ENCODE assay signal across 8 cellular contexts in genomic region chr17:47896672-47897490, GRCh38. TPM values are rescaled to one million over a fixed set of nuclear protein-coding genes. Genes with fewer than 3 reads are reported as not detected.
DNase-seq lines count a peak whose midpoint lies in the region; ATAC-seq, FAIRE-seq and TF ChIP-seq lines count a peak whose summit lies in the region.

No MANE protein-coding gene starts in this region.

- no peaks in the 10 kb centered on the region for H3K36me3 ChIP-seq in small intestine (ENCODE audit: control insufficient read depth in 2 of 2, insufficient read depth in 2 of 2, low read length in 2 of 2)

- POLR2A ChIA-PET in activated B cell treated with CpG ODN at 0.5 μM for 24 hours (lab: Charles Lee): interaction anchor here (0.6 to 2.9 kb wide), 5 partner anchors 28 to 75 kb away, joined by 4 to 51 read pairs (median 39); partner anchors contain the start of genes CDK5RAP3, LRRC46, MRPL10 and OSBPL7

- H3K4me3 ChIP-seq in right cardiac atrium (ENCODE audit: low read length) (peak overlapping the region; percentile 99), small intestine (ENCODE audit: low read depth in 1 of 2, low read length in 2 of 2) (peak overlapping the region; percentile 80 to 91)

- H3K36me3 Mint-ChIP-seq in activated naive CD4-positive, alpha-beta T cell treated with anti-CD3 and anti-CD28 coated beads for 36 hours (ENCODE audit: low read depth): peaks cover 8% of the 10 kb centered on the region
- peaks cover 36% of the 10 kb centered on the region for H3K36me3 Mint-ChIP-seq in activated B cell treated with CpG ODN at 0.5 μM for 24 hours (ENCODE audit: low read depth)

- CTCF ChIA-PET in activated naive CD4-positive, alpha-beta T cell treated with anti-CD3 and anti-CD28 coated beads for 36 hours (lab: Charles Lee): interaction anchor here (0.5 to 1.1 kb wide), 8 partner anchors 45 to 123 kb away, joined by 3 to 7 read pairs (median 3); partner anchors contain the start of genes CDK5RAP3 and PNPO
- CTCF ChIA-PET in activated B cell treated with CpG ODN at 0.5 μM for 24 hours (lab: Charles Lee): interaction anchor here (0.7 kb wide), 1 partner anchor 74 kb away, joined by 3 read pairs; the partner anchor contains the start of gene CDK5RAP3

- no peaks in the 10 kb centered on the region for H3K9me3 Mint-ChIP-seq in activated naive CD4-positive, alpha-beta T cell treated with anti-CD3 and anti-CD28 coated beads for 36 hours
- no peaks in the 10 kb centered on the region for H3K9me3 Mint-ChIP-seq in activated B cell treated with CpG ODN at 0.5 μM for 24 hours

- TF ChIP-seq CTCF in activated B cell treated with CpG ODN at 0.5 μM for 24 hours (IDR thresholded peaks at IDR 0.05): no peak

- no peak for DNase-seq in activated naive CD4-positive, alpha-beta T cell treated with anti-CD3 and anti-CD28 coated beads for 36 hours
- DNase-seq in activated naive CD4-positive, alpha-beta T cell treated with Interleukin-2 at 50 U/mL for 16 hours: no peak
- DNase-seq in activated B cell treated with CpG ODN at 0.5 μM for 24 hours (no peak), right cardiac atrium (no peak), small intestine (peak; percentile 18), NCI-H1930 (lab: John Stamatoyannopoulos, UW) (no peak), NCI-H774 (lab: John Stamatoyannopoulos, UW) (no peak)

- H3K27ac ChIP-seq in right cardiac atrium (ENCODE audit: low read length): peak overlapping the region; percentile 100
- peak overlapping the region; percentile 85 to 96 for H3K27ac ChIP-seq in small intestine (ENCODE audit: low read depth in 1 of 2, low read length in 1 of 2)

- H3K9me3 ChIP-seq in right cardiac atrium (ENCODE audit: control insufficient read depth, low read length) (no peaks in the 10 kb centered on the region), small intestine (ENCODE audit: control insufficient read depth, low read depth) (no peaks in the 10 kb centered on the region)

- peaks cover 41% of the 10 kb centered on the region for H3K4me1 Mint-ChIP-seq in activated naive CD4-positive, alpha-beta T cell treated with anti-CD3 and anti-CD28 coated beads for 36 hours (ENCODE audit: low read depth)
- peaks cover 40% of the 10 kb centered on the region for H3K4me1 Mint-ChIP-seq in activated B cell treated with CpG ODN at 0.5 μM for 24 hours

- ATAC-seq in activated B cell treated with CpG ODN at 0.5 μM for 24 hours (ENCODE audit: low read depth): no peak
- no peak for ATAC-seq in right cardiac atrium
- no peak for ATAC-seq in GM18511 (IDR thresholded peaks at IDR 0.05; ENCODE audit: unreplicated experiment)

- H3K27me3 ChIP-seq in right cardiac atrium (ENCODE audit: control insufficient read depth, insufficient read depth) (no peaks in the 10 kb centered on the region), small intestine (ENCODE audit: control insufficient read depth in 2 of 2, insufficient read depth in 2 of 2, low read length in 2 of 2) (no peaks in the 10 kb centered on the region)

- intact Hi-C loops in activated naive CD4-positive, alpha-beta T cell treated with anti-CD3 and anti-CD28 coated beads for 36 hours (cut with micrococcal nuclease): loop anchor here (1.0 to 5.0 kb wide), 6 partner anchors 50 to 248 kb away; partner anchors contain the start of genes CDK5RAP3, KPNB1, LRRC46 and MRPL10
- intact Hi-C loops in activated B cell treated with CpG ODN at 0.5 μM for 24 hours (cut with micrococcal nuclease) (loop anchor here (1.0 to 10.0 kb wide), 3 partner anchors 44 to 642 kb away; partner anchors contain the start of genes ITGB3 and PNPO), right cardiac atrium (cut with DNase I) (loop anchor here (5.0 to 10.0 kb wide), 4 partner anchors 48 to 75 kb away; partner anchors contain the start of genes CDK5RAP3 (in 1 of the 4), PNPO (in 1 of the 4) and PRR15L (in 1 of the 4))

- H3K27ac Mint-ChIP-seq in activated naive CD4-positive, alpha-beta T cell treated with anti-CD3 and anti-CD28 coated beads for 36 hours: peak overlapping the region; percentile 86
- H3K27ac Mint-ChIP-seq in activated B cell treated with CpG ODN at 0.5 μM for 24 hours: peak overlapping the region; percentile 88

- FAIRE-seq in small intestine (lab: Jason Lieb, UNC): no peak

- H3K4me3 Mint-ChIP-seq in activated naive CD4-positive, alpha-beta T cell treated with anti-CD3 and anti-CD28 coated beads for 36 hours: peak overlapping the region; percentile 93
- peak overlapping the region; percentile 92 for H3K4me3 Mint-ChIP-seq in activated B cell treated with CpG ODN at 0.5 μM for 24 hours

- 1% methylated on average over 22 of the region's 22 CpGs for WGBS in right cardiac atrium
- 2% methylated on average over 22 of the region's 22 CpGs for WGBS in small intestine, 3 donors

- H3K27me3 Mint-ChIP-seq in activated naive CD4-positive, alpha-beta T cell treated with anti-CD3 and anti-CD28 coated beads for 36 hours (ENCODE audit: low read depth): no peaks in the 10 kb centered on the region
- H3K27me3 Mint-ChIP-seq in activated B cell treated with CpG ODN at 0.5 μM for 24 hours: no peaks in the 10 kb centered on the region

- H3K4me1 ChIP-seq in right cardiac atrium (ENCODE audit: control insufficient read depth, insufficient read depth, low read length) (peaks cover 17% of the 10 kb centered on the region), small intestine (ENCODE audit: control insufficient read depth in 2 of 2, insufficient read depth in 1 of 2, low read depth in 1 of 2, low read length in 1 of 2) (peaks cover 0 to 11% of the 10 kb centered on the region in 2 donors)

RNA-seq across cellular contexts. Expression of gene SP2, which starts 0.8 kb away (rescaled TPM):
- 10 to 100 TPM; 17.4 to 19.5 TPM for total RNA-seq in activated naive CD4-positive, alpha-beta T cell treated with anti-CD3 and anti-CD28 coated beads for 36 hours
- total RNA-seq in activated B cell treated with CpG ODN at 0.5 μM for 24 hours (26.5 and 28.5 TPM in 2 replicates), right cardiac atrium (10 to 100 TPM; 15.8 to 20.6 (median 17.9) TPM)
- polyA plus RNA-seq in right cardiac atrium (11.4 TPM), small intestine (10 to 100 TPM in 2 of 3 donors, 1 to 10 TPM in 1; 8.7 to 13.6 (median 11.6) TPM)

RNA-seq across cellular contexts. Expression of gene PNPO, which starts 44.5 kb away (rescaled TPM):
- 10 to 100 TPM; 35.5 to 37.0 TPM for total RNA-seq in activated naive CD4-positive, alpha-beta T cell treated with anti-CD3 and anti-CD28 coated beads for 36 hours
- total RNA-seq in activated B cell treated with CpG ODN at 0.5 μM for 24 hours: 25.1 and 26.5 TPM in 2 replicates
- total RNA-seq in right cardiac atrium: 10 to 100 TPM; 23.9 to 29.9 (median 26.0) TPM
- polyA plus RNA-seq in right cardiac atrium: 16.1 TPM
- polyA plus RNA-seq in small intestine: 10 to 100 TPM; 10.8 to 20.8 (median 17.4) TPM

RNA-seq across cellular contexts. Expression of gene SP6, which starts 45.9 kb away (rescaled TPM):
- under 1 TPM; 0.10 to 0.19 TPM for total RNA-seq in activated naive CD4-positive, alpha-beta T cell treated with anti-CD3 and anti-CD28 coated beads for 36 hours
- total RNA-seq in activated B cell treated with CpG ODN at 0.5 μM for 24 hours (0.09 TPM in 1 of 2 replicates, not detected in the other), right cardiac atrium (1 to 10 TPM in 1 of 4 donors, under 1 TPM in 3; 0.29 to 3.6 (median 0.41) TPM)
- polyA plus RNA-seq in right cardiac atrium (0.34 TPM), small intestine (1 to 10 TPM; 1.6 to 3.8 (median 2.5) TPM)

RNA-seq across cellular contexts. Expression of gene SCRN2, which starts 55.8 kb away (rescaled TPM):
- total RNA-seq in activated naive CD4-positive, alpha-beta T cell treated with anti-CD3 and anti-CD28 coated beads for 36 hours: 10 to 100 TPM; 15.1 to 16.3 TPM
- 32.1 and 36.3 TPM in 2 replicates for total RNA-seq in activated B cell treated with CpG ODN at 0.5 μM for 24 hours
- 10 to 100 TPM; 36.6 to 51.8 (median 40.9) TPM for total RNA-seq in right cardiac atrium
- polyA plus RNA-seq in right cardiac atrium: 62.3 TPM
- 100 to 1,000 TPM in 1 of 3 donors, 10 to 100 TPM in 2; 46.0 to 127 (median 81.3) TPM for polyA plus RNA-seq in small intestine
